ENCODE assay signal across 13 cellular contexts in genomic region chr12:23906329-23906728, GRCh38. TPM values are rescaled to one million over a fixed set of nuclear protein-coding genes. Genes with fewer than 3 reads are reported as not detected.
DNase-seq lines count a peak whose midpoint lies in the region; ATAC-seq and TF ChIP-seq lines count a peak whose summit lies in the region.
"Had no signal": no experiment of that assay in that cellular context is flagged by ENCODE, and none has a peak within 500 bp of the region (broad histone marks: within the 10 kb centered on the region; RNA-seq: fewer than 3 reads in every experiment).

No MANE protein-coding gene starts in this region.

- H3K4me1 ChIP-seq in H9 (ENCODE audit: insufficient read depth, low read length) = no peaks in the 10 kb centered on the region
- H3K4me1 ChIP-seq: suprapubic skin had no signal

- no peak overlapping the region for H3K9ac ChIP-seq in H9 (ENCODE audit: extremely low read depth, insufficient read length, low read length)

- H4K8ac ChIP-seq in H9 (replicated peaks; ENCODE audit: insufficient read length, low read depth, low read length) = no peak overlapping the region

- no peak overlapping the region for H3K4me2 ChIP-seq in H9 (ENCODE audit: insufficient read depth, insufficient read length, low read length)

- H3K79me1 ChIP-seq in H9 (ENCODE audit: insufficient read depth, low read depth, low read length, poor library complexity, severe bottlenecking) = no peaks in the 10 kb centered on the region

- no peaks in the 10 kb centered on the region for H3K23me2 ChIP-seq in H9 (ENCODE audit: insufficient read length, low read depth, low read length, poor library complexity, severe bottlenecking)

- H4K5ac ChIP-seq in H9 (ENCODE audit: insufficient read length, low read depth, low read length) = no peak overlapping the region

- no peaks in the 10 kb centered on the region for H3K27me3 ChIP-seq in H9 (ENCODE audit: insufficient read depth, low read length)
- H3K27me3 ChIP-seq: suprapubic skin had no signal

- no peak overlapping the region for H3K27ac ChIP-seq in H9 (ENCODE audit: insufficient read length, low read depth, low read length)
- H3K27ac ChIP-seq: suprapubic skin had no signal

- no peak overlapping the region for H3K23ac ChIP-seq in H9 (ENCODE audit: insufficient read length, low read depth, low read length)

- no peak overlapping the region for H2AK5ac ChIP-seq in H9 (ENCODE audit: insufficient read length, low read length)

- intact Hi-C loops in posterior vena cava (cut with DNase I) = no loop called here

- H2BK12ac ChIP-seq in H9 (ENCODE audit: insufficient read length, low read depth, low read length) = no peak overlapping the region

- H3K9me3 ChIP-seq in H9 (ENCODE audit: control insufficient read depth, low read depth, low read length) = no peaks in the 10 kb centered on the region
- H3K9me3 ChIP-seq: suprapubic skin had no signal

- no peak overlapping the region for H2AFZ ChIP-seq in H9 (ENCODE audit: low read length)

- H3K56ac ChIP-seq in H9 (ENCODE audit: insufficient read length, low read depth, low read length) = no peak overlapping the region

- ATAC-seq in GM18505 (IDR thresholded peaks at IDR 0.05; ENCODE audit: unreplicated experiment) = no peak

- peaks cover 3% of the 10 kb centered on the region in 2 experiments; a peak in 3 of 5 replicates for H3K9me3 Mint-ChIP-seq in H9
- peaks cover 4% of the 10 kb centered on the region for H3K9me3 Mint-ChIP-seq in nephron progenitor cell
- H3K9me3 Mint-ChIP-seq: activated CD4-positive, alpha-beta memory T cell treated with anti-CD3 and anti-CD28 coated beads for 36 hours; dendritic cell treated with granulocyte-macrophage colony-stimulating factor and Interleukin-4, amounts not matched to agents 40 ng/mL and 50 ng/mL, for 4 days; T-helper 2 cell treated with Interferon-gamma antibody and Interleukin-4, amounts not matched to agents 5 μg/mL and 100 μg/mL, for 36 hours had no signal

- peaks cover 2 to 20% of the 10 kb centered on the region in 2 experiments; a peak in 3 of 4 replicates for H3K4me1 Mint-ChIP-seq in H9
- peaks cover 39% of the 10 kb centered on the region for H3K4me1 Mint-ChIP-seq in nephron progenitor cell

- H3K36me3 Mint-ChIP-seq in H9 (ENCODE audit: insufficient read depth in 1 of 3, low read depth in 3 of 3) = peaks cover 2 to 4% (median 3%) of the 10 kb centered on the region in 3 experiments; a peak in 3 of 7 replicates
- peaks cover 4% of the 10 kb centered on the region for H3K36me3 Mint-ChIP-seq in nephron progenitor cell (ENCODE audit: low read depth)
- H3K36me3 Mint-ChIP-seq: activated CD4-positive, alpha-beta memory T cell treated with anti-CD3 and anti-CD28 coated beads for 36 hours had no signal

- no peak overlapping the region for H2BK15ac ChIP-seq in H9 (ENCODE audit: low read depth, low read length)

- peak; percentile 41 for DNase-seq in H9
- DNase-seq in NCI-H524 treated with DMSO at 0.1 percent for 48 hours (lab: John Stamatoyannopoulos, UW) = peak; percentile 21
- DNase-seq in epidermal melanocyte (ENCODE audit: insufficient read length, low spot score) = peak; percentile 25
- peak; percentile 23 for DNase-seq in nephron progenitor cell
- DNase-seq in T-helper 1 cell = no peak
- no peak for DNase-seq in posterior vena cava (ENCODE audit: low spot score)
- no peak for DNase-seq in NCI-H1092 (lab: John Stamatoyannopoulos, UW)
- DNase-seq: activated CD4-positive, alpha-beta memory T cell treated with anti-CD3 and anti-CD28 coated beads for 36 hours; activated naive CD4-positive, alpha-beta T cell had no signal

- H3K4ac ChIP-seq in H9 (ENCODE audit: low read depth, low read length) = no peak overlapping the region

- H4K91ac ChIP-seq in H9 (ENCODE audit: insufficient read length, low read depth, low read length) = no peak overlapping the region

- H2BK5ac ChIP-seq in H9 (ENCODE audit: insufficient read length, low read length) = no peak overlapping the region

- no peaks in the 10 kb centered on the region for H3K79me2 ChIP-seq in H9 (ENCODE audit: insufficient read depth, low read length)

- TF ChIP-seq CTCF in H9 (conservative IDR thresholded peaks at IDR 0.05) (no peak), nephron progenitor cell (IDR thresholded peaks at IDR 0.05) (no peak)

- WGBS in H9 (ENCODE audit: extremely low coverage, insufficient read length, low lambda C conversion rate) = no CpG with 5 or more reads among the region's 6 CpGs

- no peak overlapping the region for H2BK20ac ChIP-seq in H9 (ENCODE audit: low read depth, low read length, poor library complexity, severe bottlenecking)

- H2BK120ac ChIP-seq in H9 (ENCODE audit: low read depth, low read length, poor library complexity, severe bottlenecking) = no peak overlapping the region

- H3K27me3 Mint-ChIP-seq in H9 (ENCODE audit: low read depth) = no peaks in the 10 kb centered on the region
- no peaks in the 10 kb centered on the region for H3K27me3 Mint-ChIP-seq in nephron progenitor cell (ENCODE audit: low read depth, poor library complexity)
- H3K27me3 Mint-ChIP-seq: activated CD4-positive, alpha-beta memory T cell treated with anti-CD3 and anti-CD28 coated beads for 36 hours; dendritic cell treated with granulocyte-macrophage colony-stimulating factor and Interleukin-4, amounts not matched to agents 40 ng/mL and 50 ng/mL, for 4 days had no signal

- H3K4me3 Mint-ChIP-seq in H9 (no peak overlapping the region), nephron progenitor cell (no peak overlapping the region)
- H3K4me3 Mint-ChIP-seq: activated CD4-positive, alpha-beta memory T cell treated with anti-CD3 and anti-CD28 coated beads for 36 hours; dendritic cell treated with granulocyte-macrophage colony-stimulating factor and Interleukin-4, amounts not matched to agents 40 ng/mL and 50 ng/mL, for 4 days; T-helper 2 cell treated with Interferon-gamma antibody and Interleukin-4, amounts not matched to agents 5 μg/mL and 100 μg/mL, for 36 hours had no signal

- H3K27ac Mint-ChIP-seq in H9 = peak overlapping the region in 2 of 3 experiments; percentile 22 to 67; a peak in 1 of 7 replicates
- peak overlapping the region; percentile 84 for H3K27ac Mint-ChIP-seq in nephron progenitor cell
- H3K27ac Mint-ChIP-seq: activated CD4-positive, alpha-beta memory T cell treated with anti-CD3 and anti-CD28 coated beads for 36 hours; dendritic cell treated with granulocyte-macrophage colony-stimulating factor and Interleukin-4, amounts not matched to agents 40 ng/mL and 50 ng/mL, for 4 days; T-helper 2 cell treated with Interferon-gamma antibody and Interleukin-4, amounts not matched to agents 5 μg/mL and 100 μg/mL, for 36 hours had no signal

- H3K18ac ChIP-seq in H9 (ENCODE audit: insufficient read length, low read depth, low read length) = no peak overlapping the region

- TF ChIP-seq POLR2A in GM18505 (IDR thresholded peaks at IDR 0.05; ENCODE audit: borderline replicate concordance, extremely low read depth, insufficient read depth, insufficient read length) = no peak

- H3T11ph ChIP-seq in H9 (ENCODE audit: low read length) = no peak overlapping the region

- H4K20me1 ChIP-seq in H9 (ENCODE audit: control insufficient read depth, insufficient read depth, insufficient read length) = no peaks in the 10 kb centered on the region

- no peak overlapping the region for H3K14ac ChIP-seq in H9 (ENCODE audit: insufficient read depth, low read length)

RNA-seq across cellular contexts. Expression of gene SOX5, which starts 43.1 kb away (rescaled TPM):
- total RNA-seq in H9 (2021) (2.3 and 3.1 TPM in 2 replicates), posterior vena cava (10 to 100 TPM; 15.6 to 18.1 TPM)

Comparison
In these comparisons a context has a peak if more than half of its experiments do, and no peak if none do; other contexts are left out.
1. DNase-seq: peak in H9 (single experiment), NCI-H524 treated with DMSO at 0.1 percent for 48 hours (single experiment), epidermal melanocyte (single experiment) and nephron progenitor cell (single experiment); none in T-helper 1 cell (0 of 5), posterior vena cava (single experiment) and NCI-H1092 (single experiment).